1 cellular context compared by ENCODE assay signal in the genomic region with DNA sequence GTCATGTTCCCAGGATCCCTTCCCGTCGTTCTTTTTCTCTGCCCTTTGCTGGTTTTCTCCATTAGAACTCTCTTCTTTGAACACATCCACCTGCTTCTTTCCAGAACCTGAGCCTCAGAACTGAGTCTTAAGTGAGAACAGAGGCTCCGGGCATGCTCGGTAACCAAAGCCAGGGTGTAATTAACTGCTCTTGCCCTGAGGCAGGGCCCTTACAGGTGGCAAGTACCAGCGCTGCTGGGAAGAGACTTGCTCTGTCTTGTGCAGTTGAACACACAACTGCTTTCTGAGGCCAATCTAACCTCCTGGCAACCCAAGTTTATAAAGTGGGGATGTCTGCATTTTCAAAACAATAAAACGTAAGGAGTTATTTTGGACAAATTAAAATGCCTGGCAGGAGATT.
TF ChIP-seq lines count a peak whose summit lies in the region.

No MANE protein-coding gene starts in this region.

TF ChIP-seq in H1, 55 proteins besides CTCF, POLR2A, EP300 and RAD21 (continued from another document):
- TF ChIP-seq, protein P1, sequence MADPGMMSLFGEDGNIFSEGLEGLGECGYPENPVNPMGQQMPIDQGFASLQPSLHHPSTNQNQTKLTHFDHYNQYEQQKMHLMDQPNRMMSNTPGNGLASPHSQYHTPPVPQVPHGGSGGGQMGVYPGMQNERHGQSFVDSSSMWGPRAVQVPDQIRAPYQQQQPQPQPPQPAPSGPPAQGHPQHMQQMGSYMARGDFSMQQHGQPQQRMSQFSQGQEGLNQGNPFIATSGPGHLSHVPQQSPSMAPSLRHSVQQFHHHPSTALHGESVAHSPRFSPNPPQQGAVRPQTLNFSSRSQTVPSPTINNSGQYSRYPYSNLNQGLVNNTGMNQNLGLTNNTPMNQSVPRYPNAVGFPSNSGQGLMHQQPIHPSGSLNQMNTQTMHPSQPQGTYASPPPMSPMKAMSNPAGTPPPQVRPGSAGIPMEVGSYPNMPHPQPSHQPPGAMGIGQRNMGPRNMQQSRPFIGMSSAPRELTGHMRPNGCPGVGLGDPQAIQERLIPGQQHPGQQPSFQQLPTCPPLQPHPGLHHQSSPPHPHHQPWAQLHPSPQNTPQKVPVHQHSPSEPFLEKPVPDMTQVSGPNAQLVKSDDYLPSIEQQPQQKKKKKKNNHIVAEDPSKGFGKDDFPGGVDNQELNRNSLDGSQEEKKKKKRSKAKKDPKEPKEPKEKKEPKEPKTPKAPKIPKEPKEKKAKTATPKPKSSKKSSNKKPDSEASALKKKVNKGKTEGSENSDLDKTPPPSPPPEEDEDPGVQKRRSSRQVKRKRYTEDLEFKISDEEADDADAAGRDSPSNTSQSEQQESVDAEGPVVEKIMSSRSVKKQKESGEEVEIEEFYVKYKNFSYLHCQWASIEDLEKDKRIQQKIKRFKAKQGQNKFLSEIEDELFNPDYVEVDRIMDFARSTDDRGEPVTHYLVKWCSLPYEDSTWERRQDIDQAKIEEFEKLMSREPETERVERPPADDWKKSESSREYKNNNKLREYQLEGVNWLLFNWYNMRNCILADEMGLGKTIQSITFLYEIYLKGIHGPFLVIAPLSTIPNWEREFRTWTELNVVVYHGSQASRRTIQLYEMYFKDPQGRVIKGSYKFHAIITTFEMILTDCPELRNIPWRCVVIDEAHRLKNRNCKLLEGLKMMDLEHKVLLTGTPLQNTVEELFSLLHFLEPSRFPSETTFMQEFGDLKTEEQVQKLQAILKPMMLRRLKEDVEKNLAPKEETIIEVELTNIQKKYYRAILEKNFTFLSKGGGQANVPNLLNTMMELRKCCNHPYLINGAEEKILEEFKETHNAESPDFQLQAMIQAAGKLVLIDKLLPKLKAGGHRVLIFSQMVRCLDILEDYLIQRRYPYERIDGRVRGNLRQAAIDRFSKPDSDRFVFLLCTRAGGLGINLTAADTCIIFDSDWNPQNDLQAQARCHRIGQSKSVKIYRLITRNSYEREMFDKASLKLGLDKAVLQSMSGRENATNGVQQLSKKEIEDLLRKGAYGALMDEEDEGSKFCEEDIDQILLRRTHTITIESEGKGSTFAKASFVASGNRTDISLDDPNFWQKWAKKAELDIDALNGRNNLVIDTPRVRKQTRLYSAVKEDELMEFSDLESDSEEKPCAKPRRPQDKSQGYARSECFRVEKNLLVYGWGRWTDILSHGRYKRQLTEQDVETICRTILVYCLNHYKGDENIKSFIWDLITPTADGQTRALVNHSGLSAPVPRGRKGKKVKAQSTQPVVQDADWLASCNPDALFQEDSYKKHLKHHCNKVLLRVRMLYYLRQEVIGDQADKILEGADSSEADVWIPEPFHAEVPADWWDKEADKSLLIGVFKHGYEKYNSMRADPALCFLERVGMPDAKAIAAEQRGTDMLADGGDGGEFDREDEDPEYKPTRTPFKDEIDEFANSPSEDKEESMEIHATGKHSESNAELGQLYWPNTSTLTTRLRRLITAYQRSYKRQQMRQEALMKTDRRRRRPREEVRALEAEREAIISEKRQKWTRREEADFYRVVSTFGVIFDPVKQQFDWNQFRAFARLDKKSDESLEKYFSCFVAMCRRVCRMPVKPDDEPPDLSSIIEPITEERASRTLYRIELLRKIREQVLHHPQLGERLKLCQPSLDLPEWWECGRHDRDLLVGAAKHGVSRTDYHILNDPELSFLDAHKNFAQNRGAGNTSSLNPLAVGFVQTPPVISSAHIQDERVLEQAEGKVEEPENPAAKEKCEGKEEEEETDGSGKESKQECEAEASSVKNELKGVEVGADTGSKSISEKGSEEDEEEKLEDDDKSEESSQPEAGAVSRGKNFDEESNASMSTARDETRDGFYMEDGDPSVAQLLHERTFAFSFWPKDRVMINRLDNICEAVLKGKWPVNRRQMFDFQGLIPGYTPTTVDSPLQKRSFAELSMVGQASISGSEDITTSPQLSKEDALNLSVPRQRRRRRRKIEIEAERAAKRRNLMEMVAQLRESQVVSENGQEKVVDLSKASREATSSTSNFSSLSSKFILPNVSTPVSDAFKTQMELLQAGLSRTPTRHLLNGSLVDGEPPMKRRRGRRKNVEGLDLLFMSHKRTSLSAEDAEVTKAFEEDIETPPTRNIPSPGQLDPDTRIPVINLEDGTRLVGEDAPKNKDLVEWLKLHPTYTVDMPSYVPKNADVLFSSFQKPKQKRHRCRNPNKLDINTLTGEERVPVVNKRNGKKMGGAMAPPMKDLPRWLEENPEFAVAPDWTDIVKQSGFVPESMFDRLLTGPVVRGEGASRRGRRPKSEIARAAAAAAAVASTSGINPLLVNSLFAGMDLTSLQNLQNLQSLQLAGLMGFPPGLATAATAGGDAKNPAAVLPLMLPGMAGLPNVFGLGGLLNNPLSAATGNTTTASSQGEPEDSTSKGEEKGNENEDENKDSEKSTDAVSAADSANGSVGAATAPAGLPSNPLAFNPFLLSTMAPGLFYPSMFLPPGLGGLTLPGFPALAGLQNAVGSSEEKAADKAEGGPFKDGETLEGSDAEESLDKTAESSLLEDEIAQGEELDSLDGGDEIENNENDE (IDR thresholded peaks at IDR 0.05; ENCODE audit: insufficient replicate concordance, low read length), result no peak
- no peak for TF ChIP-seq CHD1 (IDR thresholded peaks at IDR 0.05; ENCODE audit: low read depth, low read length)
- no peak for TF ChIP-seq TAF7 (optimal IDR thresholded peaks at IDR 0.05; ENCODE audit: borderline replicate concordance, low read depth, low read length)
- no peak for TF ChIP-seq KDM4A (IDR thresholded peaks at IDR 0.05; ENCODE audit: low read depth, low read length, severe bottlenecking)
- TF ChIP-seq CREB1 (IDR thresholded peaks at IDR 0.05), result no peak
- TF ChIP-seq, protein P2, sequence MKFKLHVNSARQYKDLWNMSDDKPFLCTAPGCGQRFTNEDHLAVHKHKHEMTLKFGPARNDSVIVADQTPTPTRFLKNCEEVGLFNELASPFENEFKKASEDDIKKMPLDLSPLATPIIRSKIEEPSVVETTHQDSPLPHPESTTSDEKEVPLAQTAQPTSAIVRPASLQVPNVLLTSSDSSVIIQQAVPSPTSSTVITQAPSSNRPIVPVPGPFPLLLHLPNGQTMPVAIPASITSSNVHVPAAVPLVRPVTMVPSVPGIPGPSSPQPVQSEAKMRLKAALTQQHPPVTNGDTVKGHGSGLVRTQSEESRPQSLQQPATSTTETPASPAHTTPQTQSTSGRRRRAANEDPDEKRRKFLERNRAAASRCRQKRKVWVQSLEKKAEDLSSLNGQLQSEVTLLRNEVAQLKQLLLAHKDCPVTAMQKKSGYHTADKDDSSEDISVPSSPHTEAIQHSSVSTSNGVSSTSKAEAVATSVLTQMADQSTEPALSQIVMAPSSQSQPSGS (IDR thresholded peaks at IDR 0.05; ENCODE audit: low read length), result no peak
- TF ChIP-seq, protein P3, sequence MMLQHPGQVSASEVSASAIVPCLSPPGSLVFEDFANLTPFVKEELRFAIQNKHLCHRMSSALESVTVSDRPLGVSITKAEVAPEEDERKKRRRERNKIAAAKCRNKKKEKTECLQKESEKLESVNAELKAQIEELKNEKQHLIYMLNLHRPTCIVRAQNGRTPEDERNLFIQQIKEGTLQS (IDR thresholded peaks at IDR 0.05; ENCODE audit: insufficient read depth, low read depth, low read length), result no peak
- no peak for TF ChIP-seq SAP30 (IDR thresholded peaks at IDR 0.05; ENCODE audit: insufficient read depth, insufficient replicate concordance, low read length)
- TF ChIP-seq TBP (IDR thresholded peaks at IDR 0.05; ENCODE audit: low read depth, low read length), result no peak
